8 cellular contexts compared by ENCODE assay signal in the genomic region with DNA sequence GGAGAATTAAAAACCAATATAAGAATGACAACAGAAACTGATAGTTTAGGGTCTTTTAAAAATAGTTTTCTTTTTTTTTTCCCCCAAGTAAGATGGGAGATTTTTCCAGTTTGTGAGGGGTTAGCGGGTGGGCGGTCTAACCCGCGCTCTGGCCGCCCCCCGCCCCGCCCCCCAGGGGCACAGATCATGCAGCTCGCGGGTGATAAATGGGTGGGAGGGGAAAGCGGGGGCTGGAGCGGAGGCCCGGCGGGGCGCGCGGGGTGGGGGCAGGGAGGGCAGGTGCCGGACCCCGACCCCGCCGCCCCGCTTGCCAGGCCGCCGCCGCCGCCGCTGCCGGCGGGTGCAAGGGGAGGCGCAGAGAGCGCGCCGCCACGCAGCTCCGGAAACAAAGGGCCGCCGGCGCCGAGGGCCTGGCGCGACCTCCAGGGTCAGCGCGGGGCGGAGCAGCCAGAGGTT.
DNase-seq lines count a peak whose midpoint lies in the region; ATAC-seq and TF ChIP-seq lines count a peak whose summit lies in the region.

No MANE protein-coding gene starts in this region.

- no peak overlapping the region for H2BK120ac ChIP-seq in IMR-90 (ENCODE audit: low read depth, low read length)

- H4K8ac ChIP-seq in IMR-90 (ENCODE audit: low read depth in 2 of 2, low read length in 2 of 2): peak overlapping the region in 1 of 2 experiments; percentile 22; a peak in 1 of 4 replicates

- peak; percentile 64; the same call in 1 of the 2 replicates for ATAC-seq in IMR-90 (ENCODE audit: low read depth)
- no peak for ATAC-seq in HG03095 (IDR thresholded peaks at IDR 0.05; ENCODE audit: unreplicated experiment)
- no peak for ATAC-seq in HG02610 (IDR thresholded peaks at IDR 0.05; ENCODE audit: unreplicated experiment)
- ATAC-seq in HG03097 (IDR thresholded peaks at IDR 0.05; ENCODE audit: low FRiP score, unreplicated experiment): no peak

- H4K91ac ChIP-seq in IMR-90 (ENCODE audit: insufficient read depth, low read depth, low read length): no peak overlapping the region

- H3K79me2 ChIP-seq in neural progenitor cell (ENCODE audit: low read depth): no peaks in the 10 kb centered on the region

- H3K4ac ChIP-seq in IMR-90 (ENCODE audit: low read depth, low read length): 0 out of 2 replicates have a peak overlapping the region, but pooled peaks have one; percentile 16

- H3K79me1 ChIP-seq in IMR-90 (ENCODE audit: low read depth in 1 of 2, low read length in 2 of 2): peaks cover 9 to 45% of the 10 kb centered on the region in 2 experiments

- CTCF ChIA-PET in Caco-2 (lab: Charles Lee) (interaction anchor here (0.6 to 3.9 kb wide), 26 partner anchors 11 to 218 kb away, joined by 3 to 29 read pairs (median 5); no protein-coding TSS in a partner anchor), IMR-90 (lab: Yijun Ruan, JAX) (interaction anchor here (0.5 to 1.1 kb wide), 5 partner anchors 21 to 408 kb away, joined by 3 to 5 read pairs (median 3); no protein-coding TSS in a partner anchor)

- intact Hi-C loops in Caco-2 (cut with micrococcal nuclease; ENCODE audit: unreplicated experiment) (loop anchor here (1.0 kb wide), 3 partner anchors 18 to 131 kb away; no protein-coding TSS in a partner anchor), IMR-90 (cut with micrococcal nuclease) (loop anchor here (10.0 kb wide), 1 partner anchor 158 kb away; no protein-coding TSS in a partner anchor)

- H3K36me3 Mint-ChIP-seq in Caco-2 (ENCODE audit: insufficient read depth, unreplicated experiment): peaks cover 19% of the 10 kb centered on the region
- no peaks in the 10 kb centered on the region for H3K36me3 Mint-ChIP-seq in neural progenitor cell

- BruUV-seq in Caco-2 (replicated peaks; lab: Mats Ljungman, UMichigan): no TSS peak
- no TSS peak for BruUV-seq in IMR-90 (replicated peaks; lab: Mats Ljungman, UMichigan)

- H3K9ac ChIP-seq in IMR-90 (ENCODE audit: low read depth, low read length) (no peak overlapping the region), neural progenitor cell (no peak overlapping the region)

- POLR2A ChIA-PET in Caco-2 (lab: Charles Lee) (interaction anchor here (0.6 to 2.0 kb wide), 8 partner anchors 18 to 121 kb away, joined by 3 to 20 read pairs (median 5); a partner anchor contains a TSS), IMR-90 (lab: Charles Lee; ENCODE audit: unreplicated experiment) (interaction anchor here (1.0 kb wide), 1 partner anchor 157 kb away, joined by 4 read pairs; no protein-coding TSS in a partner anchor)

- H4K5ac ChIP-seq in IMR-90 (ENCODE audit: low read depth, low read length): no peak overlapping the region

- H3K27ac Mint-ChIP-seq in Caco-2 (ENCODE audit: unreplicated experiment) (peak overlapping the region; percentile 16), neural progenitor cell (peak overlapping the region; percentile 74)

- H3K4me3 ChIP-seq in Caco-2 (ENCODE audit: low read depth, low read length) (peak overlapping the region; percentile 76), IMR-90 (ENCODE audit: insufficient read depth, low read depth, low read length) (peak overlapping the region; percentile 93), neural progenitor cell (peak overlapping the region; percentile 61)

- H3K56ac ChIP-seq in IMR-90 (ENCODE audit: extremely low read depth, insufficient read depth, low read length): no peak overlapping the region

- peak overlapping the region; percentile 92 for H2AK9ac ChIP-seq in IMR-90 (replicated peaks; ENCODE audit: low read depth, low read length, poor library complexity)

- 0% methylated on average over 8 of the region's 43 CpGs; no CpG with 5 or more reads in 1 of the 2 experiments for WGBS in IMR-90 (ENCODE audit: extremely low coverage in 2 of 2, insufficient read length in 1 of 2), 2 experiments

- no peak for TF ChIP-seq RAD21 in IMR-90 (IDR thresholded peaks at IDR 0.05; ENCODE audit: low read length)

- in situ Hi-C loops in IMR-90 (cut with MboI; ENCODE audit: low sequenced_read_pairs): no loop called here

- H3K27ac ChIP-seq in IMR-90 (ENCODE audit: insufficient read depth, low read length) (peak overlapping the region; percentile 75; the same call in 1 of the 2 replicates), neural progenitor cell (no peak overlapping the region)

- H2AK5ac ChIP-seq in IMR-90 (ENCODE audit: low read depth, low read length): no peak overlapping the region; the same call in 1 of the 2 replicates

- peaks cover 71% of the 10 kb centered on the region for H3F3A ChIP-seq in neural progenitor cell (ENCODE audit: low read depth)

- H3K9me3 ChIP-seq in Caco-2 (no peaks in the 10 kb centered on the region), IMR-90 (ENCODE audit: control insufficient read depth, insufficient read depth, low read length) (no peaks in the 10 kb centered on the region), neural progenitor cell (ENCODE audit: low read depth) (no peaks in the 10 kb centered on the region)

- H3K27me3 ChIP-seq in Caco-2 (replicated peaks; ENCODE audit: control insufficient read depth, insufficient read depth, low read length) (no peaks in the 10 kb centered on the region), IMR-90 (ENCODE audit: control insufficient read depth, insufficient read depth, low read length) (no peaks in the 10 kb centered on the region), neural progenitor cell (peaks cover 39% of the 10 kb centered on the region)

- dilution Hi-C loops in IMR-90 (cut with HindIII; ENCODE audit: low sequenced_read_pairs, unreplicated experiment): no loop called here

- H4K20me1 ChIP-seq in IMR-90 (ENCODE audit: insufficient read depth, low read length) (peaks cover 22% of the 10 kb centered on the region), neural progenitor cell (ENCODE audit: low read depth) (peaks cover 24% of the 10 kb centered on the region)

- peaks cover 19% of the 10 kb centered on the region for H3K4me1 Mint-ChIP-seq in Caco-2 (ENCODE audit: low read depth, unreplicated experiment)
- H3K4me1 Mint-ChIP-seq in neural progenitor cell: peaks cover 36% of the 10 kb centered on the region

- no peak overlapping the region for H3K18ac ChIP-seq in IMR-90 (ENCODE audit: low read depth, low read length)

- H3K4me3 Mint-ChIP-seq in Caco-2 (ENCODE audit: unreplicated experiment) (peak overlapping the region; percentile 93), neural progenitor cell (peak overlapping the region; percentile 84)

- H3K9me3 Mint-ChIP-seq in Caco-2 (ENCODE audit: unreplicated experiment): no peaks in the 10 kb centered on the region
- peaks cover 2% of the 10 kb centered on the region for H3K9me3 Mint-ChIP-seq in neural progenitor cell

- no peak overlapping the region for H3K14ac ChIP-seq in IMR-90 (replicated peaks; ENCODE audit: low read depth, low read length)

- H3K4me1 ChIP-seq in Caco-2 (peaks cover 18% of the 10 kb centered on the region), IMR-90 (ENCODE audit: control insufficient read depth, insufficient read depth, low read length) (peaks cover 8% of the 10 kb centered on the region), neural progenitor cell (peaks cover 50% of the 10 kb centered on the region)

- H2BK5ac ChIP-seq in IMR-90 (ENCODE audit: low read depth, low read length, poor library complexity, severe bottlenecking): peak overlapping the region; percentile 41

- H3K27me3 Mint-ChIP-seq in Caco-2 (ENCODE audit: insufficient read depth, unreplicated experiment) (no peaks in the 10 kb centered on the region), neural progenitor cell (ENCODE audit: insufficient read depth, low read depth) (peaks cover 9% of the 10 kb centered on the region)

- no peaks in the 10 kb centered on the region for H3K36me3 ChIP-seq in Caco-2 (ENCODE audit: control insufficient read depth, insufficient read depth, low read length)
- no peaks in the 10 kb centered on the region for H3K36me3 ChIP-seq in IMR-90 (ENCODE audit: control insufficient read depth, insufficient read depth, low read length)
- H3K36me3 ChIP-seq in neural progenitor cell: no peaks in the 10 kb centered on the region

- H3K23ac ChIP-seq in IMR-90 (ENCODE audit: low read depth, low read length): no peak overlapping the region

- H2BK20ac ChIP-seq in IMR-90 (ENCODE audit: low read depth, low read length): no peak overlapping the region

- no peak for TF ChIP-seq POLR2A in IMR-90 (IDR thresholded peaks at IDR 0.05; ENCODE audit: low read depth, low read length)

- peak overlapping the region; percentile 89 for H2AFZ ChIP-seq in IMR-90 (replicated peaks; ENCODE audit: low read length, poor library complexity)
- no peak overlapping the region for H2AFZ ChIP-seq in neural progenitor cell (replicated peaks)

- H3K4me2 ChIP-seq in IMR-90 (ENCODE audit: low read depth, low read length) (peak overlapping the region; percentile 86), neural progenitor cell (peak overlapping the region; percentile 94)

- no peaks in the 10 kb centered on the region for H3K9me1 ChIP-seq in IMR-90 (ENCODE audit: insufficient read depth, low read length)

- no peak overlapping the region for H2BK15ac ChIP-seq in IMR-90 (ENCODE audit: low read depth, low read length)

- TF ChIP-seq CTCF in Caco-2 (IDR thresholded peaks at IDR 0.05; ENCODE audit: insufficient read depth in 1 of 2, low read depth in 1 of 2, low read length in 1 of 2, severe bottlenecking in 1 of 2, unreplicated experiment in 1 of 2): no peak
- no peak for TF ChIP-seq CTCF in IMR-90 (conservative IDR thresholded peaks at IDR 0.05; ENCODE audit: low read depth, low read length)
- TF ChIP-seq CTCF in neural progenitor cell (IDR thresholded peaks at IDR 0.05): no peak

- DNase-seq in Caco-2 (no peak), IMR-90 (no peak), dermis blood vessel endothelial cell (peak; percentile 38), neural progenitor cell (ENCODE audit: low spot score) (peak; percentile 95), OCI-M2 (lab: John Stamatoyannopoulos, UW; ENCODE audit: unreplicated experiment) (no peak)

TF ChIP-seq in IMR-90, 13 proteins besides CTCF, POLR2A, EP300 and RAD21:
- TF ChIP-seq SMC3 (IDR thresholded peaks at IDR 0.05; ENCODE audit: low read depth, low read length): no peak
TF ChIP-seq in IMR-90: peak in this region for 0.

Comparison
In these comparisons a context has a peak if more than half of its experiments do, and no peak if none do; other contexts are left out.
1. DNase-seq: peak in dermis blood vessel endothelial cell (single experiment) and neural progenitor cell (single experiment); none in Caco-2 (0 of 2), IMR-90 (single experiment) and OCI-M2 (single experiment).
2. Peak in every context shown above with its lines, with median percentiles within 50 percentile points of each other: H3K4me3 ChIP-seq.